Comparison of ENCODE assay signal across 15 cellular contexts in genomic region chr1:184879876-184880275, GRCh38.
DNase-seq lines count a peak whose midpoint lies in the region; ATAC-seq, FAIRE-seq and TF ChIP-seq lines count a peak whose summit lies in the region.
"Had no signal": no experiment of that assay in that cellular context is flagged by ENCODE, and none has a peak within 500 bp of the region (broad histone marks: within the 10 kb centered on the region; RNA-seq: fewer than 3 reads in every experiment).

No MANE protein-coding gene starts in this region.

- peak; percentile 68 for FAIRE-seq in GM12892 (lab: Jason Lieb, UNC)
- FAIRE-seq: K562 had no signal

- H3K36me3 ChIP-seq in left ventricle myocardium inferior = peaks cover 11% of the 10 kb centered on the region
- H3K36me3 ChIP-seq in stomach smooth muscle (ENCODE audit: control insufficient read depth in 2 of 2, insufficient read depth in 2 of 2, low read length in 2 of 2) = peaks cover 0 to 10% of the 10 kb centered on the region in 2 donors
- no peaks in the 10 kb centered on the region for H3K36me3 ChIP-seq in Caco-2 (ENCODE audit: control insufficient read depth, insufficient read depth, low read length)
- H3K36me3 ChIP-seq in PC-3 (ENCODE audit: low read depth, low read length) = no peaks in the 10 kb centered on the region

- BruUV-seq in Caco-2 (replicated peaks; lab: Mats Ljungman, UMichigan) (no TSS peak), PC-3 (replicated peaks; lab: Mats Ljungman, UMichigan) (no TSS peak)

- H3K27ac ChIP-seq in left ventricle myocardium inferior (replicated peaks) (peak overlapping the region; percentile 87), stomach smooth muscle (ENCODE audit: low read length) (peak overlapping the region; percentile 96), PC-3 (ENCODE audit: low read length) (no peak overlapping the region)
- H3K27ac ChIP-seq: RWPE1, SJSA1 had no signal

- peak overlapping the region; percentile 100 for H3K27ac Mint-ChIP-seq in activated T-helper 17 cell treated with anti-CD3 and anti-CD28 coated beads, Interleukin-2, amount 50 U/mL, for 72 hours
- H3K27ac Mint-ChIP-seq in Caco-2 (ENCODE audit: unreplicated experiment) = no peak overlapping the region

- CTCF ChIA-PET in Caco-2 (lab: Charles Lee) (no interaction called here), PC-3 (lab: Charles Lee) (no interaction called here)

- H3K36me3 Mint-ChIP-seq in activated T-helper 17 cell treated with anti-CD3 and anti-CD28 coated beads, Interleukin-2, amount 50 U/mL, for 72 hours (ENCODE audit: low read depth) = peaks cover 78% of the 10 kb centered on the region
- no peaks in the 10 kb centered on the region for H3K36me3 Mint-ChIP-seq in Caco-2 (ENCODE audit: insufficient read depth, unreplicated experiment)

- no peak for TF ChIP-seq POLR2A in GM12892 (IDR thresholded peaks at IDR 0.05; ENCODE audit: low read depth, low read length)

- H3F3A ChIP-seq in PC-3 (ENCODE audit: low read length, unreplicated experiment) = no peaks in the 10 kb centered on the region

- no peaks in the 10 kb centered on the region for H3K9me3 Mint-ChIP-seq in activated T-helper 17 cell treated with anti-CD3 and anti-CD28 coated beads, Interleukin-2, amount 50 U/mL, for 72 hours
- H3K9me3 Mint-ChIP-seq in Caco-2 (ENCODE audit: unreplicated experiment) = no peaks in the 10 kb centered on the region

- peaks cover 35% of the 10 kb centered on the region for H3K4me1 Mint-ChIP-seq in activated T-helper 17 cell treated with anti-CD3 and anti-CD28 coated beads, Interleukin-2, amount 50 U/mL, for 72 hours
- no peaks in the 10 kb centered on the region for H3K4me1 Mint-ChIP-seq in Caco-2 (ENCODE audit: low read depth, unreplicated experiment)

- no peaks in the 10 kb centered on the region for H4K20me1 ChIP-seq in PC-3 (ENCODE audit: low read length)

- H3K79me2 ChIP-seq in PC-3 (ENCODE audit: low read length) = no peaks in the 10 kb centered on the region

- no peak for ATAC-seq in activated T-helper 17 cell treated with anti-CD3 and anti-CD28 coated beads, Interleukin-2, amount 50 U/mL, for 72 hours (replicated peaks)
- no peak for ATAC-seq in HG03025 (IDR thresholded peaks at IDR 0.05; ENCODE audit: low FRiP score, unreplicated experiment)
- no peak for ATAC-seq in PC-3
- ATAC-seq: K562 had no signal

- H3K9me3 ChIP-seq in left ventricle myocardium inferior (replicated peaks) (no peaks in the 10 kb centered on the region), stomach smooth muscle (ENCODE audit: control insufficient read depth in 2 of 2, low read length in 2 of 2) (no peaks in the 10 kb centered on the region), Caco-2 (no peaks in the 10 kb centered on the region), PC-3 (ENCODE audit: low read length) (no peaks in the 10 kb centered on the region)
- H3K9me3 ChIP-seq: SJSA1 had no signal

- H3K4me3 ChIP-seq in left ventricle myocardium inferior (no peak overlapping the region), stomach smooth muscle (ENCODE audit: low read length in 2 of 2) (no peak overlapping the region), Caco-2 (ENCODE audit: low read depth, low read length) (no peak overlapping the region), PC-3 (ENCODE audit: low read length) (no peak overlapping the region)
- H3K4me3 ChIP-seq: K562, SJSA1 had no signal

- H3K27me3 Mint-ChIP-seq in activated T-helper 17 cell treated with anti-CD3 and anti-CD28 coated beads, Interleukin-2, amount 50 U/mL, for 72 hours = no peaks in the 10 kb centered on the region
- no peaks in the 10 kb centered on the region for H3K27me3 Mint-ChIP-seq in Caco-2 (ENCODE audit: insufficient read depth, unreplicated experiment)

- TF ChIP-seq CTCF in left ventricle myocardium inferior (IDR thresholded peaks at IDR 0.05; ENCODE audit: borderline replicate concordance) = no peak
- no peak for TF ChIP-seq CTCF in Caco-2 (IDR thresholded peaks at IDR 0.05; ENCODE audit: insufficient read depth in 1 of 2, low read depth in 1 of 2, low read length in 1 of 2, severe bottlenecking in 1 of 2, unreplicated experiment in 1 of 2)
- TF ChIP-seq CTCF in PC-3 (conservative IDR thresholded peaks at IDR 0.05; ENCODE audit: low read depth, low read length) = no peak

- no peak overlapping the region for H3K4me2 ChIP-seq in PC-3 (ENCODE audit: low read length)

- no peak overlapping the region for H2AFZ ChIP-seq in PC-3 (ENCODE audit: low read length)

- no peak overlapping the region for H3K4me3 Mint-ChIP-seq in activated T-helper 17 cell treated with anti-CD3 and anti-CD28 coated beads, Interleukin-2, amount 50 U/mL, for 72 hours
- no peak overlapping the region for H3K4me3 Mint-ChIP-seq in Caco-2 (ENCODE audit: unreplicated experiment)

- POLR2A ChIA-PET in Caco-2 (lab: Charles Lee) = no interaction called here
- POLR2A ChIA-PET in PC-3 (lab: Charles Lee; ENCODE audit: unreplicated experiment) = no interaction called here

- H3K27me3 ChIP-seq in left ventricle myocardium inferior (ENCODE audit: low read depth) (no peaks in the 10 kb centered on the region), stomach smooth muscle (ENCODE audit: control insufficient read depth in 1 of 2, insufficient read depth in 2 of 2, low read length in 2 of 2) (no peaks in the 10 kb centered on the region), Caco-2 (replicated peaks; ENCODE audit: control insufficient read depth, insufficient read depth, low read length) (no peaks in the 10 kb centered on the region), PC-3 (ENCODE audit: low read length) (no peaks in the 10 kb centered on the region)
- H3K27me3 ChIP-seq: SJSA1 had no signal

- H3K9me2 ChIP-seq in PC-3 (replicated peaks; ENCODE audit: low read length) = no peaks in the 10 kb centered on the region

- intact Hi-C loops in left ventricle myocardium inferior (cut with micrococcal nuclease) (no loop called here), Caco-2 (cut with micrococcal nuclease; ENCODE audit: unreplicated experiment) (no loop called here), PC-3 (cut with micrococcal nuclease) (no loop called here)

- H3K4me1 ChIP-seq in left ventricle myocardium inferior (peaks cover 96% of the 10 kb centered on the region), stomach smooth muscle (ENCODE audit: control insufficient read depth, insufficient read depth, low read length) (peaks cover 47% of the 10 kb centered on the region), Caco-2 (no peaks in the 10 kb centered on the region), PC-3 (ENCODE audit: insufficient read depth, low read length) (peaks cover 4% of the 10 kb centered on the region; the same call in 1 of the 2 replicates)
- H3K4me1 ChIP-seq: SJSA1 had no signal

- DNase-seq in GM12892 (ENCODE audit: insufficient read length) = no peak
- DNase-seq in left ventricle myocardium inferior = no peak
- DNase-seq in Caco-2 = no peak
- DNase-seq in PC-3 = no peak
- DNase-seq: H7, NCI-H1417, NCI-H2029, NCI-H2171 treated with DMSO at 0.1 percent for 48 hours, NCI-H774 had no signal

- no peak overlapping the region for H3K9ac ChIP-seq in stomach smooth muscle (ENCODE audit: low read length in 2 of 2)
- no peak overlapping the region for H3K9ac ChIP-seq in PC-3 (ENCODE audit: low read length)
